1 cellular context compared by ENCODE assay signal in the genomic region with DNA sequence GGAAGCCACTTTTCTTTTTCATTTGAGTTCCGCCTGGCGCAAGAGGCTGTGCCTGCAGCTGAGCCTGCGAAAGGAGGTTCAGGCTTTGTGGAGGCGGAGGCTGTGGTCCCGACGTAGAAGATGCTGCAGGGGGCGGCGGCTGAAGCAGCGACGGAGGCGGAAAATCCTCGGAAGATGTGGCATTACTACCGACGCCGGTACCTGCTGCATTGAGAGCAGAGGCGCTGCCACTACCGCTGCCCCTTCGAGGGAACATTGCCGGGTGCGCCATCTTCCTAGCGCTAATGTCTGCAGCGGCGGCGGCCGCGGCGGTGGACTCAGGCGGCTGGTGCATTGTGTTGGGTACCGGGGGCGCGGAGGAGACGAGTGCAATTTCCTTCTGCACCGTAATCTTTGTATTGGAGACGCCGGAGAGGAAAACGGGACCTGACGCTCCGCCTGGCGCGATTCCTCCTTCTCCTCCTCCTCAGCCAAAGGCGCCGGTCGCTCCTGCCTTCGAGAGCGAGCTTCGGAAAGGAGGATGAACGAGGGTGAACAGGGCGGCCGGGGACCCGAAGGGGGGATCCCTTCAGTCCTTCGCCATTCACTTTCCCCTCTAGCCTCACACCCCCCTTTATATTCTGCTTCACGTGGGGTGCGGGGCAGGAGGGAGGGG.
TF ChIP-seq lines count a peak whose summit lies in the region.

A gene (minus strand): TSS at position 590 of the 655 bp plus-strand sequence. CDS start 256 bp downstream, at position 334.

TF ChIP-seq in WTC11, 78 proteins besides CTCF, POLR2A, EP300 and RAD21:
- TF ChIP-seq, protein P1, sequence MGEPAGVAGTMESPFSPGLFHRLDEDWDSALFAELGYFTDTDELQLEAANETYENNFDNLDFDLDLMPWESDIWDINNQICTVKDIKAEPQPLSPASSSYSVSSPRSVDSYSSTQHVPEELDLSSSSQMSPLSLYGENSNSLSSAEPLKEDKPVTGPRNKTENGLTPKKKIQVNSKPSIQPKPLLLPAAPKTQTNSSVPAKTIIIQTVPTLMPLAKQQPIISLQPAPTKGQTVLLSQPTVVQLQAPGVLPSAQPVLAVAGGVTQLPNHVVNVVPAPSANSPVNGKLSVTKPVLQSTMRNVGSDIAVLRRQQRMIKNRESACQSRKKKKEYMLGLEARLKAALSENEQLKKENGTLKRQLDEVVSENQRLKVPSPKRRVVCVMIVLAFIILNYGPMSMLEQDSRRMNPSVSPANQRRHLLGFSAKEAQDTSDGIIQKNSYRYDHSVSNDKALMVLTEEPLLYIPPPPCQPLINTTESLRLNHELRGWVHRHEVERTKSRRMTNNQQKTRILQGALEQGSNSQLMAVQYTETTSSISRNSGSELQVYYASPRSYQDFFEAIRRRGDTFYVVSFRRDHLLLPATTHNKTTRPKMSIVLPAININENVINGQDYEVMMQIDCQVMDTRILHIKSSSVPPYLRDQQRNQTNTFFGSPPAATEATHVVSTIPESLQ (CRISPR knock-in tag; IDR thresholded peaks at IDR 0.05) = no peak
- TF ChIP-seq FOXK1 (CRISPR knock-in tag; IDR thresholded peaks at IDR 0.05) (peak; percentile 66; the same call in 1 of the 2 replicates), JAZF1 (CRISPR knock-in tag; IDR thresholded peaks at IDR 0.05) (no peak), NR2C2 (CRISPR knock-in tag; IDR thresholded peaks at IDR 0.05) (no peak), FOXP1 (CRISPR knock-in tag; IDR thresholded peaks at IDR 0.05; ENCODE audit: borderline replicate concordance) (peak; percentile 83; the same call in 1 of the 2 replicates), ZNF263 (CRISPR knock-in tag; IDR thresholded peaks at IDR 0.05; ENCODE audit: low read depth) (peak; percentile 0; the same call in 1 of the 2 replicates), ZNF219 (CRISPR knock-in tag; IDR thresholded peaks at IDR 0.05; ENCODE audit: borderline replicate concordance) (no peak), ETV6 (CRISPR knock-in tag; IDR thresholded peaks at IDR 0.05) (peak; percentile 88), ZNF317 (CRISPR knock-in tag; IDR thresholded peaks at IDR 0.05; ENCODE audit: borderline replicate concordance, low read depth) (no peak), FOXJ3 (CRISPR knock-in tag; IDR thresholded peaks at IDR 0.05; ENCODE audit: borderline replicate concordance) (no peak), ZNF138 (CRISPR knock-in tag; conservative IDR thresholded peaks at IDR 0.05) (0 out of 2 replicates have a peak, but pooled peaks have one; percentile 23), SP1 (CRISPR knock-in tag; conservative IDR thresholded peaks at IDR 0.05) (peak; percentile 46; the same call in 1 of the 2 replicates), CREB1 (CRISPR knock-in tag; IDR thresholded peaks at IDR 0.05) (0 out of 2 replicates have a peak, but pooled peaks have one; percentile 21), RORB (CRISPR knock-in tag; IDR thresholded peaks at IDR 0.05) (no peak), TP53 (CRISPR knock-in tag; IDR thresholded peaks at IDR 0.05) (no peak)
- TF ChIP-seq, protein P2, sequence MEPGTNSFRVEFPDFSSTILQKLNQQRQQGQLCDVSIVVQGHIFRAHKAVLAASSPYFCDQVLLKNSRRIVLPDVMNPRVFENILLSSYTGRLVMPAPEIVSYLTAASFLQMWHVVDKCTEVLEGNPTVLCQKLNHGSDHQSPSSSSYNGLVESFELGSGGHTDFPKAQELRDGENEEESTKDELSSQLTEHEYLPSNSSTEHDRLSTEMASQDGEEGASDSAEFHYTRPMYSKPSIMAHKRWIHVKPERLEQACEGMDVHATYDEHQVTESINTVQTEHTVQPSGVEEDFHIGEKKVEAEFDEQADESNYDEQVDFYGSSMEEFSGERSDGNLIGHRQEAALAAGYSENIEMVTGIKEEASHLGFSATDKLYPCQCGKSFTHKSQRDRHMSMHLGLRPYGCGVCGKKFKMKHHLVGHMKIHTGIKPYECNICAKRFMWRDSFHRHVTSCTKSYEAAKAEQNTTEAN (CRISPR knock-in tag; IDR thresholded peaks at IDR 0.05) = peak; percentile 76; the same call in 1 of the 2 replicates
- TF ChIP-seq, protein P3, sequence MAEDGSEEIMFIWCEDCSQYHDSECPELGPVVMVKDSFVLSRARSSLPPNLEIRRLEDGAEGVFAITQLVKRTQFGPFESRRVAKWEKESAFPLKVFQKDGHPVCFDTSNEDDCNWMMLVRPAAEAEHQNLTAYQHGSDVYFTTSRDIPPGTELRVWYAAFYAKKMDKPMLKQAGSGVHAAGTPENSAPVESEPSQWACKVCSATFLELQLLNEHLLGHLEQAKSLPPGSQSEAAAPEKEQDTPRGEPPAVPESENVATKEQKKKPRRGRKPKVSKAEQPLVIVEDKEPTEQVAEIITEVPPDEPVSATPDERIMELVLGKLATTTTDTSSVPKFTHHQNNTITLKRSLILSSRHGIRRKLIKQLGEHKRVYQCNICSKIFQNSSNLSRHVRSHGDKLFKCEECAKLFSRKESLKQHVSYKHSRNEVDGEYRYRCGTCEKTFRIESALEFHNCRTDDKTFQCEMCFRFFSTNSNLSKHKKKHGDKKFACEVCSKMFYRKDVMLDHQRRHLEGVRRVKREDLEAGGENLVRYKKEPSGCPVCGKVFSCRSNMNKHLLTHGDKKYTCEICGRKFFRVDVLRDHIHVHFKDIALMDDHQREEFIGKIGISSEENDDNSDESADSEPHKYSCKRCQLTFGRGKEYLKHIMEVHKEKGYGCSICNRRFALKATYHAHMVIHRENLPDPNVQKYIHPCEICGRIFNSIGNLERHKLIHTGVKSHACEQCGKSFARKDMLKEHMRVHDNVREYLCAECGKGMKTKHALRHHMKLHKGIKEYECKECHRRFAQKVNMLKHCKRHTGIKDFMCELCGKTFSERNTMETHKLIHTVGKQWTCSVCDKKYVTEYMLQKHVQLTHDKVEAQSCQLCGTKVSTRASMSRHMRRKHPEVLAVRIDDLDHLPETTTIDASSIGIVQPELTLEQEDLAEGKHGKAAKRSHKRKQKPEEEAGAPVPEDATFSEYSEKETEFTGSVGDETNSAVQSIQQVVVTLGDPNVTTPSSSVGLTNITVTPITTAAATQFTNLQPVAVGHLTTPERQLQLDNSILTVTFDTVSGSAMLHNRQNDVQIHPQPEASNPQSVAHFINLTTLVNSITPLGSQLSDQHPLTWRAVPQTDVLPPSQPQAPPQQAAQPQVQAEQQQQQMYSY (CRISPR knock-in tag; IDR thresholded peaks at IDR 0.05) = no peak
- TF ChIP-seq, protein P4, sequence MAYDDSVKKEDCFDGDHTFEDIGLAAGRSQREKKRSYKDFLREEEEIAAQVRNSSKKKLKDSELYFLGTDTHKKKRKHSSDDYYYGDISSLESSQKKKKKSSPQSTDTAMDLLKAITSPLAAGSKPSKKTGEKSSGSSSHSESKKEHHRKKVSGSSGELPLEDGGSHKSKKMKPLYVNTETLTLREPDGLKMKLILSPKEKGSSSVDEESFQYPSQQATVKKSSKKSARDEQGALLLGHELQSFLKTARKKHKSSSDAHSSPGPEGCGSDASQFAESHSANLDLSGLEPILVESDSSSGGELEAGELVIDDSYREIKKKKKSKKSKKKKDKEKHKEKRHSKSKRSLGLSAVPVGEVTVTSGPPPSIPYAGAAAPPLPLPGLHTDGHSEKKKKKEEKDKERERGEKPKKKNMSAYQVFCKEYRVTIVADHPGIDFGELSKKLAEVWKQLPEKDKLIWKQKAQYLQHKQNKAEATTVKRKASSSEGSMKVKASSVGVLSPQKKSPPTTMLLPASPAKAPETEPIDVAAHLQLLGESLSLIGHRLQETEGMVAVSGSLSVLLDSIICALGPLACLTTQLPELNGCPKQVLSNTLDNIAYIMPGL (CRISPR knock-in tag; IDR thresholded peaks at IDR 0.05) = peak; percentile 60; the same call in 1 of the 2 replicates
- TF ChIP-seq, protein P5, sequence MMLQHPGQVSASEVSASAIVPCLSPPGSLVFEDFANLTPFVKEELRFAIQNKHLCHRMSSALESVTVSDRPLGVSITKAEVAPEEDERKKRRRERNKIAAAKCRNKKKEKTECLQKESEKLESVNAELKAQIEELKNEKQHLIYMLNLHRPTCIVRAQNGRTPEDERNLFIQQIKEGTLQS (CRISPR knock-in tag; conservative IDR thresholded peaks at IDR 0.05) = 0 out of 2 replicates have a peak, but pooled peaks have one; percentile 31
- TF ChIP-seq, protein P6, sequence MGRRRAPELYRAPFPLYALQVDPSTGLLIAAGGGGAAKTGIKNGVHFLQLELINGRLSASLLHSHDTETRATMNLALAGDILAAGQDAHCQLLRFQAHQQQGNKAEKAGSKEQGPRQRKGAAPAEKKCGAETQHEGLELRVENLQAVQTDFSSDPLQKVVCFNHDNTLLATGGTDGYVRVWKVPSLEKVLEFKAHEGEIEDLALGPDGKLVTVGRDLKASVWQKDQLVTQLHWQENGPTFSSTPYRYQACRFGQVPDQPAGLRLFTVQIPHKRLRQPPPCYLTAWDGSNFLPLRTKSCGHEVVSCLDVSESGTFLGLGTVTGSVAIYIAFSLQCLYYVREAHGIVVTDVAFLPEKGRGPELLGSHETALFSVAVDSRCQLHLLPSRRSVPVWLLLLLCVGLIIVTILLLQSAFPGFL (CRISPR knock-in tag; IDR thresholded peaks at IDR 0.05; ENCODE audit: borderline replicate concordance) = no peak
- TF ChIP-seq, protein P7, sequence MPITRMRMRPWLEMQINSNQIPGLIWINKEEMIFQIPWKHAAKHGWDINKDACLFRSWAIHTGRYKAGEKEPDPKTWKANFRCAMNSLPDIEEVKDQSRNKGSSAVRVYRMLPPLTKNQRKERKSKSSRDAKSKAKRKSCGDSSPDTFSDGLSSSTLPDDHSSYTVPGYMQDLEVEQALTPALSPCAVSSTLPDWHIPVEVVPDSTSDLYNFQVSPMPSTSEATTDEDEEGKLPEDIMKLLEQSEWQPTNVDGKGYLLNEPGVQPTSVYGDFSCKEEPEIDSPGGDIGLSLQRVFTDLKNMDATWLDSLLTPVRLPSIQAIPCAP (CRISPR knock-in tag; IDR thresholded peaks at IDR 0.05) = 0 out of 2 replicates have a peak, but pooled peaks have one; percentile 28
- TF ChIP-seq, protein P8, sequence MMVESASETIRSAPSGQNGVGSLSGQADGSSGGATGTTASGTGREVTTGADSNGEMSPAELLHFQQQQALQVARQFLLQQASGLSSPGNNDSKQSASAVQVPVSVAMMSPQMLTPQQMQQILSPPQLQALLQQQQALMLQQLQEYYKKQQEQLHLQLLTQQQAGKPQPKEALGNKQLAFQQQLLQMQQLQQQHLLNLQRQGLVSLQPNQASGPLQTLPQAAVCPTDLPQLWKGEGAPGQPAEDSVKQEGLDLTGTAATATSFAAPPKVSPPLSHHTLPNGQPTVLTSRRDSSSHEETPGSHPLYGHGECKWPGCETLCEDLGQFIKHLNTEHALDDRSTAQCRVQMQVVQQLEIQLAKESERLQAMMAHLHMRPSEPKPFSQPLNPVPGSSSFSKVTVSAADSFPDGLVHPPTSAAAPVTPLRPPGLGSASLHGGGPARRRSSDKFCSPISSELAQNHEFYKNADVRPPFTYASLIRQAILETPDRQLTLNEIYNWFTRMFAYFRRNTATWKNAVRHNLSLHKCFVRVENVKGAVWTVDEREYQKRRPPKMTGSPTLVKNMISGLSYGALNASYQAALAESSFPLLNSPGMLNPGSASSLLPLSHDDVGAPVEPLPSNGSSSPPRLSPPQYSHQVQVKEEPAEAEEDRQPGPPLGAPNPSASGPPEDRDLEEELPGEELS (CRISPR knock-in tag; IDR thresholded peaks at IDR 0.05) = 0 out of 2 replicates have a peak, but pooled peaks have one; percentile 30
- TF ChIP-seq, protein P9, sequence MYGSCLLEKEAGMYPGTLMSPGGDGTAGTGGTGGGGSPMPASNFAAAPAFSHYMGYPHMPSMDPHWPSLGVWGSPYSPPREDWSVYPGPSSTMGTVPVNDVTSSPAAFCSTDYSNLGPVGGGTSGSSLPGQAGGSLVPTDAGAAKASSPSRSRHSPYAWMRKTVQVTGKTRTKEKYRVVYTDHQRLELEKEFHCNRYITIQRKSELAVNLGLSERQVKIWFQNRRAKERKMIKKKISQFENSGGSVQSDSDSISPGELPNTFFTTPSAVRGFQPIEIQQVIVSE (CRISPR knock-in tag; IDR thresholded peaks at IDR 0.05; ENCODE audit: borderline replicate concordance) = no peak
- TF ChIP-seq, protein P10, sequence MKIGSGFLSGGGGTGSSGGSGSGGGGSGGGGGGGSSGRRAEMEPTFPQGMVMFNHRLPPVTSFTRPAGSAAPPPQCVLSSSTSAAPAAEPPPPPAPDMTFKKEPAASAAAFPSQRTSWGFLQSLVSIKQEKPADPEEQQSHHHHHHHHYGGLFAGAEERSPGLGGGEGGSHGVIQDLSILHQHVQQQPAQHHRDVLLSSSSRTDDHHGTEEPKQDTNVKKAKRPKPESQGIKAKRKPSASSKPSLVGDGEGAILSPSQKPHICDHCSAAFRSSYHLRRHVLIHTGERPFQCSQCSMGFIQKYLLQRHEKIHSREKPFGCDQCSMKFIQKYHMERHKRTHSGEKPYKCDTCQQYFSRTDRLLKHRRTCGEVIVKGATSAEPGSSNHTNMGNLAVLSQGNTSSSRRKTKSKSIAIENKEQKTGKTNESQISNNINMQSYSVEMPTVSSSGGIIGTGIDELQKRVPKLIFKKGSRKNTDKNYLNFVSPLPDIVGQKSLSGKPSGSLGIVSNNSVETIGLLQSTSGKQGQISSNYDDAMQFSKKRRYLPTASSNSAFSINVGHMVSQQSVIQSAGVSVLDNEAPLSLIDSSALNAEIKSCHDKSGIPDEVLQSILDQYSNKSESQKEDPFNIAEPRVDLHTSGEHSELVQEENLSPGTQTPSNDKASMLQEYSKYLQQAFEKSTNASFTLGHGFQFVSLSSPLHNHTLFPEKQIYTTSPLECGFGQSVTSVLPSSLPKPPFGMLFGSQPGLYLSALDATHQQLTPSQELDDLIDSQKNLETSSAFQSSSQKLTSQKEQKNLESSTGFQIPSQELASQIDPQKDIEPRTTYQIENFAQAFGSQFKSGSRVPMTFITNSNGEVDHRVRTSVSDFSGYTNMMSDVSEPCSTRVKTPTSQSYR (CRISPR knock-in tag; IDR thresholded peaks at IDR 0.05) = 0 out of 2 replicates have a peak, but pooled peaks have one; percentile 34
